Comparison of ENCODE assay signal across 1 cellular context in genomic region chr20:47264137-47264810, GRCh38.
A peak's percentile ranks its signal among the peaks of the same experiment; 100 is the strongest.
TF ChIP-seq lines count a peak whose summit lies in the region.

No MANE protein-coding gene starts in this region.

TF ChIP-seq in HEK293, 187 proteins besides CTCF, POLR2A, EP300 and RAD21 (continued from another document):
- TF ChIP-seq ZNF629 (tag by site-specific recombination; IDR thresholded peaks at IDR 0.05) (peak; percentile 50; the same call in 1 of the 2 replicates), KLF17 (tag by site-specific recombination; IDR thresholded peaks at IDR 0.05) (peak; percentile 89), WT1 (tag by site-specific recombination; IDR thresholded peaks at IDR 0.05) (peak; percentile 23; the same call in 1 of the 2 replicates), ZNF600 (tag by site-specific recombination; IDR thresholded peaks at IDR 0.05) (peak; percentile 53), GLI2 (tag by site-specific recombination; IDR thresholded peaks at IDR 0.05; ENCODE audit: borderline replicate concordance, low read depth) (0 out of 2 replicates have a peak, but pooled peaks have one; percentile 17), ZBTB44 (tag by site-specific recombination; IDR thresholded peaks at IDR 0.05) (0 out of 2 replicates have a peak, but pooled peaks have one; percentile 31), PRDM6 (tag by site-specific recombination; IDR thresholded peaks at IDR 0.05) (peak; percentile 61), ZEB2 (tag by site-specific recombination; IDR thresholded peaks at IDR 0.05) (peak; percentile 67; the same call in 1 of the 2 replicates)
